ENCODE assay signal across 8 cellular contexts in genomic region chr14:68791078-68791983, GRCh38. TPM values are rescaled to one million over a fixed set of nuclear protein-coding genes. Genes with fewer than 3 reads are reported as not detected.
DNase-seq lines count a peak whose midpoint lies in the region; ATAC-seq and TF ChIP-seq lines count a peak whose summit lies in the region.

No MANE protein-coding gene starts in this region.

- peaks cover 57 to 67% of the 10 kb centered on the region in 2 donors for H3K4me1 Mint-ChIP-seq in natural killer cell treated with Interleukin-12 subunit alpha and Interleukin-12 subunit beta and Interleukin-15 and Interleukin-18, amount 100 ng/mL, for 72 hours (ENCODE audit: low read depth in 2 of 2)

- H3K27me3 Mint-ChIP-seq in natural killer cell treated with Interleukin-12 subunit alpha and Interleukin-12 subunit beta and Interleukin-15 and Interleukin-18, amount 100 ng/mL, for 72 hours, result no peaks in the 10 kb centered on the region

- ATAC-seq in natural killer cell treated with Interleukin-12 subunit alpha and Interleukin-12 subunit beta and Interleukin-15 and Interleukin-18, amount 100 ng/mL, for 72 hours, result no peak
- no peak for ATAC-seq in activated CD4-positive, CD25-positive, alpha-beta regulatory T cell treated with anti-CD3 and anti-CD28 coated beads, Interleukin-2, amount 50 U/mL, for 24 hours
- ATAC-seq in GM18517 (IDR thresholded peaks at IDR 0.05; ENCODE audit: unreplicated experiment) (no peak), HG03521 (IDR thresholded peaks at IDR 0.05; ENCODE audit: unreplicated experiment) (no peak)

- peak overlapping the region; percentile 99 for H3K27ac Mint-ChIP-seq in natural killer cell treated with Interleukin-12 subunit alpha and Interleukin-12 subunit beta and Interleukin-15 and Interleukin-18, amount 100 ng/mL, for 72 hours

- no peaks in the 10 kb centered on the region for H3K9me3 Mint-ChIP-seq in natural killer cell treated with Interleukin-12 subunit alpha and Interleukin-12 subunit beta and Interleukin-15 and Interleukin-18, amount 100 ng/mL, for 72 hours

- peak overlapping the region; percentile 99 for H3K4me3 ChIP-seq in epithelial cell of esophagus (ENCODE audit: low read length)

- H3K4me3 Mint-ChIP-seq in natural killer cell treated with Interleukin-12 subunit alpha and Interleukin-12 subunit beta and Interleukin-15 and Interleukin-18, amount 100 ng/mL, for 72 hours, result peak overlapping the region; percentile 94

- TF ChIP-seq CTCF in epithelial cell of esophagus (IDR thresholded peaks at IDR 0.05; ENCODE audit: insufficient read depth, low read depth, low read length, missing control alignments), result no peak

- DNase-seq in NCI-H345 (lab: John Stamatoyannopoulos, UW) (peak; percentile 36), NCI-H345 treated with DMSO at 0.1 percent for 48 hours (lab: John Stamatoyannopoulos, UW; ENCODE audit: unreplicated experiment) (no peak), RPMI7951 (ENCODE audit: low read depth) (peak; percentile 34), epithelial cell of esophagus (ENCODE audit: low read depth) (no peak)
- DNase-seq in natural killer cell treated with Interleukin-12 subunit alpha and Interleukin-12 subunit beta and Interleukin-15 and Interleukin-18, amount 100 ng/mL, for 72 hours (ENCODE audit: low spot score), result no peak

- peaks cover 10% of the 10 kb centered on the region for H3K36me3 Mint-ChIP-seq in natural killer cell treated with Interleukin-12 subunit alpha and Interleukin-12 subunit beta and Interleukin-15 and Interleukin-18, amount 100 ng/mL, for 72 hours

RNA-seq across cellular contexts. Expression of gene ZFP36L1, which starts 1.5 kb away (rescaled TPM):
- 85.8 and 126 TPM in 2 replicates for total RNA-seq in RPMI7951 (2014; rRNA removed; shearing (Covaris generic))
- total RNA-seq in natural killer cell treated with Interleukin-12 subunit alpha and Interleukin-12 subunit beta and Interleukin-15 and Interleukin-18, amount 100 ng/mL, for 72 hours, result 10 to 100 TPM; 42.4 to 94.9 TPM

Comparison
In these comparisons a context has a peak if more than half of its experiments do, and no peak if none do; other contexts are left out.
1. DNase-seq: peak in NCI-H345 (single experiment) and RPMI7951 (single experiment); none in NCI-H345 treated with DMSO at 0.1 percent for 48 hours (single experiment), epithelial cell of esophagus (single experiment) and natural killer cell treated with Interleukin-12 subunit alpha and Interleukin-12 subunit beta and Interleukin-15 and Interleukin-18, amount 100 ng/mL, for 72 hours (single experiment).